21 cellular contexts compared by ENCODE assay signal in genomic region chr12:70553391-70553859, GRCh38.
"Had no signal": no experiment of that assay in that cellular context is flagged by ENCODE, and none has a peak within 500 bp of the region (broad histone marks: within the 10 kb centered on the region; RNA-seq: fewer than 3 reads in every experiment).

No MANE protein-coding gene starts in this region.

- ATAC-seq: activated T-cell treated with anti-CD3 and anti-CD28 coated beads, Interleukin-2, amount 50 U/mL, for 72 hours; natural killer cell had no signal

- H3K4me1 ChIP-seq: tibial nerve, vagina had no signal

- H3K36me3 ChIP-seq: tibial nerve, vagina had no signal

- H3K27me3 Mint-ChIP-seq: activated CD4-positive, alpha-beta T cell treated with anti-CD3 and anti-CD28 coated beads, Interleukin-2, amount 10 ng/mL, durations not matched to agents 24 days and 14 days; brain had no signal

- H3K27ac Mint-ChIP-seq: activated CD4-positive, alpha-beta T cell treated with anti-CD3 and anti-CD28 coated beads, Interleukin-2, amount 10 ng/mL, durations not matched to agents 24 days and 14 days; activated naive CD8-positive, alpha-beta T cell; activated T-cell treated with anti-CD3 and anti-CD28 coated beads, Interleukin-2, amount 50 U/mL, for 72 hours; brain; natural killer cell had no signal

- FAIRE-seq: frontal cortex had no signal

- H3K4me3 Mint-ChIP-seq: activated CD4-positive, alpha-beta T cell treated with anti-CD3 and anti-CD28 coated beads, Interleukin-2, amount 10 ng/mL, durations not matched to agents 24 days and 14 days; activated naive CD8-positive, alpha-beta T cell; activated T-cell treated with anti-CD3 and anti-CD28 coated beads, Interleukin-2, amount 50 U/mL, for 72 hours; brain; central memory CD8-positive, alpha-beta T cell; natural killer cell had no signal

- H3K9me3 ChIP-seq: tibial nerve, vagina had no signal

- H3K9me3 Mint-ChIP-seq: activated CD4-positive, alpha-beta T cell treated with anti-CD3 and anti-CD28 coated beads, Interleukin-2, amount 10 ng/mL, durations not matched to agents 24 days and 14 days; activated T-cell treated with anti-CD3 and anti-CD28 coated beads, Interleukin-2, amount 50 U/mL, for 72 hours; brain; central memory CD8-positive, alpha-beta T cell; natural killer cell had no signal

- H3K27ac ChIP-seq: coronary artery, skin epidermis, tibial nerve, vagina had no signal

- H3K27me3 ChIP-seq: vagina had no signal

- H3K4me1 Mint-ChIP-seq: activated CD4-positive, alpha-beta T cell treated with anti-CD3 and anti-CD28 coated beads, Interleukin-2, amount 10 ng/mL, durations not matched to agents 24 days and 14 days; central memory CD8-positive, alpha-beta T cell had no signal

- H3K36me3 Mint-ChIP-seq: activated naive CD8-positive, alpha-beta T cell; brain; natural killer cell had no signal

- H3K4me3 ChIP-seq: coronary artery, skin epidermis, tibial nerve, vagina had no signal

- DNase-seq: activated CD4-positive, alpha-beta T cell treated with anti-CD3 and anti-CD28 coated beads, Interleukin-2, amount 10 ng/mL, durations not matched to agents 24 days and 14 days; activated CD4-positive, CD25-positive, alpha-beta regulatory T cell; activated CD8-positive, alpha-beta memory T cell treated with anti-CD3 and anti-CD28 coated beads, Interleukin-2, amount 50 U/mL, for 48 hours; activated gamma-delta T cell; activated T-cell treated with anti-CD3 and anti-CD28 coated beads, Interleukin-2, amount 50 U/mL, for 72 hours; amniotic stem cell; effector CD8-positive, alpha-beta T cell; natural killer cell; retina; stimulated activated CD4-positive, alpha-beta T cell treated with anti-CD3 and anti-CD28 coated beads, Interleukin-4, amount 100 ng/mL, for 24 hours; stimulated activated naive CD4-positive, alpha-beta T cell; substantia nigra; T-helper 2 cell had no signal
